In the genomic region with DNA sequence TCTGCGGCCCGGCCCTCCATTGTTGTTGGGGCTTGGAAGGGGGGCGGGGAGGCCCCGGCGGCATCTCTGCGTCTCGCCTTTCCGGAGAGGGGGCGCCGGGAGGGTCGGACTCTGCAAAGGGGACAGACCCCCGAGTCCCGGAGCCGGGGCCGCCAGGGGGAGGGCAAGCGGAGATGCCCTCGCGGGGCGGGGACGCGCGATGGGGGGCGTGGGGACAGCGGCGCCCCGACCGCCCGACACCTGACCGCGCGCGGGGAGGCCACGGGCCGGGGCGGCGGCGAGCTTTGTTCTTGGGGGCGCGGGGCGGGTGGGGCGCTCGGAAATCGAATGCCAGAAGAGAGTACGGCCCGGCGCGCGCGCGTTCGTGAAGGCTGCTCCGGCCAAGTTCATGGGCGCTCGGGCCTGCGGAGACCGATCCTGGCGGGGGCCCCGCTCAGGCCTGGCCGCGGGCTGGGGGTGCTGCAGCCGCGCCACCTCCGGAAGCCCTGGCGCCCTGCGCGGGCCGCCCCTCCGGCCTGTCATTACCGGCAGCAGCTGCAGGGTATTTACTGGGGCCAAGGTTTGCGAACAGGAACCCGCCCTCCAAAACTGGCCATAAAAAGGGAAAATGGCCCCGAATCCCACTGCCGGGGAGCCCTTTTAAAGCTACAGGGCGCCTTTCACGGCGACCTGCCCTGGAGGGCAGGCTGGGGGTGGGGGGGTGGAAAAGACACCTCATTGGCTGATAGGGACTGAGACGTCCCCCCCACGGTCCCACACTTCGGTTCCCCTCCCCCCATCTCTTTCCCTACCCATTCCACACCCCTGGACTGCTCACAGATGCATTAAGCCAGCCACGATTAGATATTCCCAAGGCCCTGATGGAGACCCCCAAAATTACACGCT, we compare ENCODE assay signal across 8 cellular contexts. TPM values are rescaled to one million over a fixed set of nuclear protein-coding genes. Genes with fewer than 3 reads are reported as not detected.
A peak's percentile ranks its signal among the peaks of the same experiment; 100 is the strongest.
DNase-seq lines count a peak whose midpoint lies in the region; ATAC-seq and TF ChIP-seq lines count a peak whose summit lies in the region.

No MANE protein-coding gene starts in this region.

- no peak for TF ChIP-seq POLR2A in vagina (IDR thresholded peaks at IDR 0.05)

- ATAC-seq in memory B cell (ENCODE audit: low read depth) (no peak), GM21515 (IDR thresholded peaks at IDR 0.05; ENCODE audit: unreplicated experiment) (no peak), GM18858 (IDR thresholded peaks at IDR 0.05; ENCODE audit: unreplicated experiment) (no peak)

- H3K9me3 Mint-ChIP-seq in CD14-positive monocyte, result peaks cover 0 to 11% (median 7%) of the 10 kb centered on the region in 7 donors
- H3K9me3 Mint-ChIP-seq in brain, result peaks cover 0 to 6% (median 0%) of the 10 kb centered on the region in 5 experiments
- H3K9me3 Mint-ChIP-seq in memory B cell, result no peaks in the 10 kb centered on the region

- H3K9me3 ChIP-seq in vagina, result no peaks in the 10 kb centered on the region

- DNase-seq in CD14-positive monocyte (ENCODE audit: low spot score) (no peak), HL-60 (ENCODE audit: low read depth in 1 of 2, low spot score in 1 of 2) (no peak), memory B cell (ENCODE audit: low spot score in 2 of 2) (no peak), vagina (ENCODE audit: extremely low spot score in 2 of 2) (no peak)
- DNase-seq in stimulated activated CD4-positive, alpha-beta T cell treated with anti-CD3 and anti-CD28 coated beads, Interleukin-4, amount 100 ng/mL, for 1 hour, result no peak

- peaks cover 34 to 55% (median 42%) of the 10 kb centered on the region in 3 donors for H3K27me3 Mint-ChIP-seq in CD14-positive monocyte (ENCODE audit: low read depth in 3 of 3)
- H3K27me3 Mint-ChIP-seq in brain, result no peaks in the 10 kb centered on the region
- H3K27me3 Mint-ChIP-seq in memory B cell, result peaks cover 32% of the 10 kb centered on the region

- H3K4me3 ChIP-seq in HL-60 (replicated peaks; ENCODE audit: insufficient read depth, low read length) (peak overlapping the region; percentile 41), vagina (peak overlapping the region; percentile 59 to 92)

- H3K4me1 Mint-ChIP-seq in CD14-positive monocyte (peaks cover 34% of the 10 kb centered on the region), brain (peaks cover 65% of the 10 kb centered on the region), memory B cell (peaks cover 20% of the 10 kb centered on the region)

- H3K36me3 ChIP-seq in vagina, result no peaks in the 10 kb centered on the region

- peak overlapping the region; percentile 74 to 88 for H3K4me3 Mint-ChIP-seq in CD14-positive monocyte
- peak overlapping the region; percentile 86 to 91 (median 89) for H3K4me3 Mint-ChIP-seq in brain
- peak overlapping the region; percentile 74 for H3K4me3 Mint-ChIP-seq in memory B cell

- H3K36me3 Mint-ChIP-seq in CD14-positive monocyte (peaks cover 10 to 13% of the 10 kb centered on the region in 2 donors), brain (peaks cover 24% of the 10 kb centered on the region), memory B cell (no peaks in the 10 kb centered on the region)

- H3K27ac ChIP-seq in HL-60 (replicated peaks), result no peak overlapping the region
- peak overlapping the region; percentile 62 for H3K27ac ChIP-seq in vagina

- intact Hi-C loops in CD14-positive monocyte (cut with micrococcal nuclease) (loop anchor here in 1 of 2 donors (5.0 kb wide), 1 partner anchor 84 kb away; no protein-coding TSS in a partner anchor), vagina (cut with DNase I) (no loop called here)

- H3K27ac Mint-ChIP-seq in CD14-positive monocyte (peak overlapping the region in 1 of 7 donors; percentile 43), brain (peak overlapping the region; percentile 90 to 98 (median 96)), memory B cell (no peak overlapping the region)

- no peak for TF ChIP-seq CTCF in CD14-positive monocyte (IDR thresholded peaks at IDR 0.05)
- no peak for TF ChIP-seq CTCF in HL-60 (IDR thresholded peaks at IDR 0.05; ENCODE audit: insufficient read depth, low read length)
- peak in 1 of 2 experiments; percentile 26 for TF ChIP-seq CTCF in brain (conservative IDR thresholded peaks at IDR 0.05)
- TF ChIP-seq CTCF in vagina (IDR thresholded peaks at IDR 0.05), result no peak

- H3K27me3 ChIP-seq in HL-60 (ENCODE audit: insufficient read depth, poor library complexity, severe bottlenecking) (peaks cover 18% of the 10 kb centered on the region), vagina (no peaks in the 10 kb centered on the region)

- peaks cover 28% of the 10 kb centered on the region for H3K4me1 ChIP-seq in vagina

RNA-seq across cellular contexts. Expression of a gene that starts 11.1 kb away (rescaled TPM):
- polyA plus RNA-seq in CD14-positive monocyte, result not detected
- polyA plus RNA-seq in brain (ENCODE audit: insufficient read depth, low read depth, low replicate concordance), result 14.6 TPM
- total RNA-seq in vagina, result not detected

RNA-seq across cellular contexts. Expression of a gene that starts 40.1 kb away (rescaled TPM):
- polyA plus RNA-seq in CD14-positive monocyte (under 1 TPM in 1 of 2 donors, not detected in 1; 0.28 TPM), brain (ENCODE audit: insufficient read depth, low read depth, low replicate concordance) (19.0 TPM)
- total RNA-seq in vagina, result 12.0 TPM

RNA-seq across cellular contexts. Expression of a gene that starts 40.2 kb away (rescaled TPM):
- 1 to 10 TPM; 4.6 to 6.2 TPM for polyA plus RNA-seq in CD14-positive monocyte
- 75.2 TPM for polyA plus RNA-seq in brain (ENCODE audit: insufficient read depth, low read depth, low replicate concordance)
- total RNA-seq in vagina, result 44.4 TPM

Comparison
In these comparisons a context has a peak if more than half of its experiments do, and no peak if none do; other contexts are left out.
1. RNA of a gene that starts 11.1 kb away (polyA plus RNA-seq): 14.6 TPM in brain (single experiment); not detected in CD14-positive monocyte; every median in the first group is over 10 times any median in the second.
2. RNA of a gene that starts 40.1 kb away (polyA plus RNA-seq): 19.0 TPM in brain (single experiment); 0.28 TPM in CD14-positive monocyte; every median in the first group is over 10 times any median in the second.
3. RNA of a gene that starts 40.2 kb away (polyA plus RNA-seq): 75.2 TPM in brain (single experiment); 4.6 to 6.2 TPM in CD14-positive monocyte; every median in the first group is over 10 times any median in the second.
4. Peak in every context shown above with its lines, with median percentiles within 50 percentile points of each other: H3K4me3 Mint-ChIP-seq.